8 cellular contexts compared by ENCODE assay signal in the genomic region with DNA sequence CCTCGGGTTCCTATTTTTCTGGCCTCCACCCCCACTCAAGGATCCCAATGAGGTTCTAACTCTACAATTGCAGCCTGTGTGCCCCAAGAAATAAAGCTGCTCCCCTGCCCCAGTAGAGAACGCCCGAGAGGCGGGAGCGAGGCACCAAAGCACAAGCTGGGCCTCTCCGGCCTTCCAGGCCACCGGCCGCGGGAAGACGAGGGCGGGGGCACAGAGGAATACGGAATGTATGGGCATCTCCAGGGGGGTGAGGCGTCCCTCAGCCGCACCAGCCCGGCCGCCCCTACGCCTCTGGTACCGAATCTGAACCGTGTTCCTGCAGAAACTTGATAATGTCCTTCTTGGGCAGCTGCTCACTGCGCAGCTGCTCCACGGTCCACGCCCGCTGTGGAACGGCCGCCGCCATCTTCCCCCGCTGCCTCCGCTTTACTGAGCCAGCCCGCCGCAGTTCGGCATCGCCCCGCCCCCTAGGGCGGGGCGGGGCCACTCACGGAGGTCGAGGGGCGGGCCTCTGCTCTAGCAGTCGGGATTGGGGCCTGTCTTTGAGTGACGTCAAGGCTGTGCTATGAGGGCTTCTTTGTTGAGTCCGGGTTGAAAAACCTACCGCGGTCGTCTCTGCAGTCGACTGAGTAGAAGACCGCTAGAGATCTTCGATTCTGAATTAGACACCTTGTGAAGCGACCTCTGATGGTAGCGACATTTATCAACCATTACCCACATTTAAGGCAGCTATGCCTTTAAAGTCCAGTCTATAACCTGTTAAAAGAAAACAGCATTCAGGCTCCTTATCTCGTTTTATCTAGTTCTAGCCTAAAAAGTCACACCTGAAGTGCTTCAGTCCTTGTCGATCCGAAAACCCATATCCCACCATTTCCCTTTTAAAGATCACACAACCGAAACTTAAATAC. TPM values are rescaled to one million over a fixed set of nuclear protein-coding genes. Genes with fewer than 3 reads are reported as not detected.
A peak's percentile ranks its signal among the peaks of the same experiment; 100 is the strongest.
DNase-seq lines count a peak whose midpoint lies in the region; ATAC-seq and TF ChIP-seq lines count a peak whose summit lies in the region.

A gene (minus strand): TSS at position 431 of the 908 bp plus-strand sequence. CDS start 25 bp downstream, at position 406.

- H3K27me3 Mint-ChIP-seq in immature natural killer cell (ENCODE audit: low read depth in 3 of 3) = peaks cover 6 to 10% (median 6%) of the 10 kb centered on the region in 3 donors

- peak within 1 kb of the TSS; percentile 85 for H3K4me3 ChIP-seq in AG04449 (ENCODE audit: low read depth, low read length)
- H3K4me3 ChIP-seq in WI38 (ENCODE audit: low read depth, low read length) = peak within 1 kb of the TSS; percentile 77
- peak within 1 kb of the TSS; percentile 78 to 88 for H3K4me3 ChIP-seq in cardiac fibroblast (replicated peaks in 1 of 2; ENCODE audit: low read depth in 2 of 2, low read length in 2 of 2)
- H3K4me3 ChIP-seq in spleen = peak within 1 kb of the TSS; percentile 51 to 98 (median 92)

- H3K36me3 ChIP-seq in spleen = peaks cover 0 to 7% (median under 1%) of the 10 kb centered on the region in 6 donors

- peak within 1 kb of the TSS; percentile 89 to 94 (median 92) for H3K27ac ChIP-seq in spleen

- H3K4me1 Mint-ChIP-seq in immature natural killer cell = peaks cover 43 to 56% of the 10 kb centered on the region in 2 donors

- DNase-seq in AG04449 (ENCODE audit: low read depth, low spot score) (peak; percentile 90), NCI-H2227 (lab: John Stamatoyannopoulos, UW; ENCODE audit: unreplicated experiment) (peak; percentile 98), cardiac fibroblast (ENCODE audit: low read depth in 2 of 2) (peak; percentile 99), immature natural killer cell (peak; percentile 92 to 96 (median 94)), spleen (peak; percentile 98)

- ATAC-seq in GM18870 (IDR thresholded peaks at IDR 0.05; ENCODE audit: unreplicated experiment) (peak; percentile 87), HG03139 (IDR thresholded peaks at IDR 0.05; ENCODE audit: unreplicated experiment) (peak; percentile 89)

- no peaks in the 10 kb centered on the region for H3K36me3 Mint-ChIP-seq in immature natural killer cell

- peak within 1 kb of the TSS; percentile 95 to 98 (median 96) for H3K27ac Mint-ChIP-seq in immature natural killer cell

- H3K4me1 ChIP-seq in spleen = peaks cover 24 to 78% (median 47%) of the 10 kb centered on the region in 6 donors

- POLR2A ChIA-PET in AG04449 (lab: Yijun Ruan, JAX) = interaction anchor here (0.6 to 0.8 kb wide), 3 partner anchors 18 to 169 kb away, joined by 3 to 4 read pairs (median 3); no protein-coding TSS in a partner anchor

- WGBS in spleen, 5 donors = 0 to 1% (median 1%) methylated on average over 37 to 53 of the region's 53 CpGs

- TF ChIP-seq CTCF in AG04449 (IDR thresholded peaks at IDR 0.05; ENCODE audit: insufficient read depth, low read length, missing control alignments) (no peak), WI38 (IDR thresholded peaks at IDR 0.05; ENCODE audit: low read depth, low read length) (no peak), cardiac fibroblast (IDR thresholded peaks at IDR 0.05; ENCODE audit: low read depth, low read length) (no peak), spleen (IDR thresholded peaks at IDR 0.05 in 8 of 11, conservative IDR thresholded peaks at IDR 0.05 in 3 of 11) (peak in 6 of 11 experiments; percentile 0 to 33 (median 18))

- TF ChIP-seq POLR2A in spleen (IDR thresholded peaks at IDR 0.05) = peak in 2 of 3 donors; percentile 74 to 82

- CTCF ChIA-PET in AG04449 (lab: Yijun Ruan, JAX) = interaction anchor here (0.8 to 2.1 kb wide), 5 partner anchors 14 to 220 kb away, joined by 3 to 11 read pairs (median 3); no protein-coding TSS in a partner anchor

- H3K4me3 Mint-ChIP-seq in immature natural killer cell = peak within 1 kb of the TSS; percentile 95 to 99 (median 96)

- no peaks in the 10 kb centered on the region for H3K27me3 ChIP-seq in spleen (replicated peaks in 1 of 7)

- no peaks in the 10 kb centered on the region for H3K9me3 Mint-ChIP-seq in immature natural killer cell

- no peaks in the 10 kb centered on the region for H3K9me3 ChIP-seq in spleen

- intact Hi-C loops in spleen (cut with DNase I; ENCODE audit: low total_unique reads) = loop anchor here (5.0 kb wide), 1 partner anchor 118 kb away; a partner anchor contains a TSS

RNA-seq across cellular contexts. Expression of the gene that starts here (rescaled TPM):
- polyA plus RNA-seq in immature natural killer cell = 10 to 100 TPM; 53.3 to 94.0 (median 60.3) TPM
- 10 to 100 TPM; 27.9 to 48.4 (median 36.0) TPM for total RNA-seq in spleen
- 10 to 100 TPM; 84.3 to 97.4 (median 91.4) TPM for polyA plus RNA-seq in spleen

Comparison
In these comparisons a context has a peak if more than half of its experiments do, and no peak if none do; other contexts are left out.
1. Peak in every context shown above with its lines: DNase-seq, ATAC-seq, H3K4me3 ChIP-seq and H3K27ac ChIP-seq.
2. CTCF ChIP-seq: peak in spleen (6 of 11); none in AG04449 (single experiment), WI38 (single experiment) and cardiac fibroblast (single experiment).